32 cellular contexts compared by ENCODE assay signal in genomic region chr11:125967515-125967914, GRCh38. TPM values are rescaled to one million over a fixed set of nuclear protein-coding genes. Genes with fewer than 3 reads are reported as not detected.
"Had no signal": no experiment of that assay in that cellular context is flagged by ENCODE, and none has a peak within 500 bp of the region (broad histone marks: within the 10 kb centered on the region; RNA-seq: fewer than 3 reads in every experiment).

No MANE protein-coding gene starts in this region.

- DNase-seq: natural killer cell; occipital lobe; ovary; psoas muscle; right cardiac atrium; spleen; stimulated activated CD4-positive, alpha-beta T cell treated with anti-CD3 and anti-CD28 coated beads, Interleukin-12 subunit alpha, Interleukin-12 subunit beta, amount 100 ng/mL, for 4 hours; stimulated activated CD4-positive, alpha-beta T cell treated with anti-CD3 and anti-CD28 coated beads, Interleukin-1b, Interleukin-23, amount 100 ng/mL, for 48 hours; stimulated activated CD4-positive, alpha-beta T cell treated with anti-CD3 and anti-CD28 coated beads, Interleukin-4, amount 100 ng/mL, for 1 hour; stimulated activated CD4-positive, alpha-beta T cell treated with anti-CD3 and anti-CD28 coated beads, Interleukin-4, amount 100 ng/mL, for 4 hours; stimulated activated CD8-positive, alpha-beta memory T cell treated with anti-CD3 and anti-CD28 coated beads, Interleukin-4, amount 100 ng/mL, for 48 hours; stimulated activated naive CD4-positive, alpha-beta T cell; stimulated activated naive CD8-positive, alpha-beta T cell treated with anti-CD3 and anti-CD28 coated beads, Interleukin-15, amount 100 ng/mL, for 72 hours; stimulated activated naive CD8-positive, alpha-beta T cell treated with anti-CD3 and anti-CD28 coated beads, Interleukin-15, Interleukin-2, amounts not matched to agents 100 U/mL and 50 U/mL, for 24 hours; substantia nigra; testis; tibial artery; transverse colon; upper lobe of right lung; uterus had no signal

- H3K9ac ChIP-seq: neural progenitor cell, parathyroid adenoma had no signal

- ATAC-seq: natural killer cell; psoas muscle; right cardiac atrium; sciatic nerve; stimulated activated memory B cell treated with anti-CD40 and anti-IgM and Interleukin-4, amounts not matched to agents 10 μg/mL and 1 μg/mL and 100 μg/mL, for 72 hours; stimulated activated naive CD8-positive, alpha-beta T cell treated with anti-CD3 and anti-CD28 coated beads, Interleukin-15, amount 100 ng/mL, for 72 hours; stimulated activated naive CD8-positive, alpha-beta T cell treated with anti-CD3 and anti-CD28 coated beads, Interleukin-15, Interleukin-2, amounts not matched to agents 100 U/mL and 50 U/mL, for 24 hours had no signal

- H3K4me1 ChIP-seq: neural progenitor cell, parathyroid adenoma, psoas muscle, spleen, suprapubic skin, testis, tibial artery, upper lobe of right lung, uterus had no signal

- H2AFZ ChIP-seq: neural progenitor cell, parathyroid adenoma had no signal

- H3K27ac ChIP-seq: neural progenitor cell, ovary, parathyroid adenoma, psoas muscle, skin epidermis, spleen, suprapubic skin, testis, tibial artery, upper lobe of right lung, uterus had no signal

- H3K79me2 ChIP-seq: parathyroid adenoma had no signal

- H3K4me2 ChIP-seq: neural progenitor cell had no signal

- H3K4me3 ChIP-seq: neural progenitor cell, ovary, psoas muscle, skin epidermis, smooth muscle cell, spleen, suprapubic skin, testis, tibial artery, transverse colon, upper lobe of right lung, uterus had no signal

- H3K4me3 Mint-ChIP-seq: natural killer cell; nephron; neural progenitor cell; stimulated activated memory B cell treated with anti-CD40 and anti-IgM and Interleukin-4, amounts not matched to agents 10 μg/mL and 1 μg/mL and 100 μg/mL, for 72 hours; stimulated activated naive CD8-positive, alpha-beta T cell treated with anti-CD3 and anti-CD28 coated beads, Interleukin-15, amount 100 ng/mL, for 72 hours; type B pancreatic cell had no signal

- H3K27ac Mint-ChIP-seq: natural killer cell; nephron; neural progenitor cell; progenitor cell of endocrine pancreas; stimulated activated memory B cell treated with anti-CD40 and anti-IgM and Interleukin-4, amounts not matched to agents 10 μg/mL and 1 μg/mL and 100 μg/mL, for 72 hours; type B pancreatic cell had no signal

- H3K36me3 ChIP-seq: ovary, spleen, suprapubic skin, tibial artery, transverse colon, upper lobe of right lung, uterus had no signal

- H3K36me3 Mint-ChIP-seq: stimulated activated memory B cell treated with anti-CD40 and anti-IgM and Interleukin-4, amounts not matched to agents 10 μg/mL and 1 μg/mL and 100 μg/mL, for 72 hours had no signal

- H3K27me3 Mint-ChIP-seq: progenitor cell of endocrine pancreas; stimulated activated naive CD8-positive, alpha-beta T cell treated with anti-CD3 and anti-CD28 coated beads, Interleukin-15, amount 100 ng/mL, for 72 hours; type B pancreatic cell had no signal

- H3K4me1 Mint-ChIP-seq: natural killer cell; neural progenitor cell; stimulated activated memory B cell treated with anti-CD40 and anti-IgM and Interleukin-4, amounts not matched to agents 10 μg/mL and 1 μg/mL and 100 μg/mL, for 72 hours; stimulated activated naive CD8-positive, alpha-beta T cell treated with anti-CD3 and anti-CD28 coated beads, Interleukin-15, amount 100 ng/mL, for 72 hours had no signal

- H3K27me3 ChIP-seq: neural progenitor cell, ovary, suprapubic skin, testis, tibial artery, transverse colon, upper lobe of right lung, uterus had no signal

- H3K9me3 ChIP-seq: ovary, suprapubic skin, testis, upper lobe of right lung, uterus had no signal

RNA-seq across cellular contexts. Expression of gene VSIG10L2, which starts 21.7 kb away (rescaled TPM):
- total RNA-seq: natural killer cell, occipital lobe, osteoblast, progenitor cell of endocrine pancreas, psoas muscle, renal cortical epithelial cell, sciatic nerve, smooth muscle cell, testis, transverse colon, upper lobe of right lung had no signal
